In genomic region chr6:142291512-142291911, GRCh38 we compare ENCODE assay signal across 2 cellular contexts.
TF ChIP-seq lines count a peak whose summit lies in the region.

No MANE protein-coding gene starts in this region.

TF ChIP-seq in HepG2, 621 proteins besides CTCF, POLR2A, EP300 and RAD21:
- 0 out of 2 replicates have a peak, but pooled peaks have one; percentile 26 for TF ChIP-seq NCOA2 (CRISPR knock-in tag; IDR thresholded peaks at IDR 0.05)
- TF ChIP-seq RFXAP (CRISPR knock-in tag; IDR thresholded peaks at IDR 0.05; ENCODE audit: borderline replicate concordance) = no peak
- TF ChIP-seq GATAD1 (CRISPR knock-in tag; IDR thresholded peaks at IDR 0.05) = no peak
- no peak for TF ChIP-seq PCBP1 (IDR thresholded peaks at IDR 0.05; ENCODE audit: borderline replicate concordance, low read depth, low read length)
- TF ChIP-seq ZNF709 (CRISPR knock-in tag; IDR thresholded peaks at IDR 0.05) = no peak
- TF ChIP-seq MAF1 (CRISPR knock-in tag; IDR thresholded peaks at IDR 0.05; ENCODE audit: borderline replicate concordance) = no peak
- no peak for TF ChIP-seq ZNF34 (CRISPR knock-in tag; IDR thresholded peaks at IDR 0.05; ENCODE audit: borderline replicate concordance)

TF ChIP-seq in SK-N-SH, 30 proteins besides CTCF, POLR2A, EP300 and RAD21:
- no peak for TF ChIP-seq TCF12 (IDR thresholded peaks at IDR 0.05)
- no peak for TF ChIP-seq FOXJ3 (CRISPR knock-in tag; IDR thresholded peaks at IDR 0.05)
- no peak for TF ChIP-seq RXRA (IDR thresholded peaks at IDR 0.05; ENCODE audit: borderline replicate concordance, low read depth)
- TF ChIP-seq CHD2 (IDR thresholded peaks at IDR 0.05; ENCODE audit: low read length, partially characterized antibody) = no peak
- no peak for TF ChIP-seq RFX5 (IDR thresholded peaks at IDR 0.05; ENCODE audit: low read length)
- no peak for TF ChIP-seq USF1 (IDR thresholded peaks at IDR 0.05; ENCODE audit: borderline replicate concordance, low read depth)
- TF ChIP-seq RCOR1 (IDR thresholded peaks at IDR 0.05; ENCODE audit: low read length) = no peak
- TF ChIP-seq EZH2phosphoT487 (IDR thresholded peaks at IDR 0.05; ENCODE audit: borderline replicate concordance, low read depth) = no peak
- no peak for TF ChIP-seq NFIC (IDR thresholded peaks at IDR 0.05; ENCODE audit: borderline replicate concordance)
- no peak for TF ChIP-seq MXI1 (IDR thresholded peaks at IDR 0.05; ENCODE audit: low read depth, low read length)
- no peak for TF ChIP-seq IRF3 (IDR thresholded peaks at IDR 0.05; ENCODE audit: low read depth, low read length)
- no peak for TF ChIP-seq MEF2A (IDR thresholded peaks at IDR 0.05; ENCODE audit: borderline replicate concordance, low read depth)
- TF ChIP-seq SMC3 (IDR thresholded peaks at IDR 0.05; ENCODE audit: low read depth, low read length) = no peak
- TF ChIP-seq NRF1 (IDR thresholded peaks at IDR 0.05; ENCODE audit: low read depth, low read length) = no peak
- TF ChIP-seq MAX (IDR thresholded peaks at IDR 0.05; ENCODE audit: low read depth) = no peak
